9 cellular contexts compared by ENCODE assay signal in genomic region chr5:150497274-150497988, GRCh38. TPM values are rescaled to one million over a fixed set of nuclear protein-coding genes. Genes with fewer than 3 reads are reported as not detected.
DNase-seq lines count a peak whose midpoint lies in the region; ATAC-seq and TF ChIP-seq lines count a peak whose summit lies in the region.
"Had no signal": no experiment of that assay in that cellular context is flagged by ENCODE, and none has a peak within 500 bp of the region (broad histone marks: within the 10 kb centered on the region; RNA-seq: fewer than 3 reads in every experiment).

No MANE protein-coding gene starts in this region.

- no peak for TF ChIP-seq POLR2A in gastroesophageal sphincter (IDR thresholded peaks at IDR 0.05)

- peak overlapping the region; percentile 14; the same call in 1 of the 2 replicates for H3K27ac ChIP-seq in SJSA1
- peak overlapping the region in 3 of 4 donors; percentile 61 to 75 (median 73) for H3K27ac ChIP-seq in gastroesophageal sphincter

- no peak for TF ChIP-seq CTCF in gastroesophageal sphincter (IDR thresholded peaks at IDR 0.05)

- no peak overlapping the region for H3K4me3 ChIP-seq in SJSA1
- H3K4me3 ChIP-seq in gastroesophageal sphincter: no peak overlapping the region

- DNase-seq in DMS 273 (lab: John Stamatoyannopoulos, UW; ENCODE audit: unreplicated experiment): peak; percentile 88
- peak; percentile 84 to 95 for DNase-seq in SJSA1 (ENCODE audit: low read depth in 1 of 2, low spot score in 2 of 2)
- DNase-seq in posterior vena cava (ENCODE audit: low spot score): peak; percentile 94
- DNase-seq: central memory CD4-positive, alpha-beta T cell had no signal

- H3K4me1 ChIP-seq in SJSA1 (replicated peaks): peaks cover 53% of the 10 kb centered on the region
- H3K4me1 ChIP-seq in gastroesophageal sphincter: peaks cover 5 to 92% (median 65%) of the 10 kb centered on the region in 3 donors

- intact Hi-C loops in posterior vena cava (cut with DNase I): no loop called here

- TF ChIP-seq EP300 in gastroesophageal sphincter (IDR thresholded peaks at IDR 0.05): no peak

- H3K36me3 ChIP-seq in SJSA1: peaks cover 45% of the 10 kb centered on the region
- H3K36me3 ChIP-seq in gastroesophageal sphincter: no peaks in the 10 kb centered on the region

- WGBS in gastroesophageal sphincter (ENCODE audit: low coverage in 1 of 2), 2 donors: 58 to 78% methylated on average over 3 to 4 of the region's 14 CpGs

- ATAC-seq in gastroesophageal sphincter (peak; percentile 94), HG03097 (IDR thresholded peaks at IDR 0.05; ENCODE audit: low FRiP score, unreplicated experiment) (no peak), HG03139 (IDR thresholded peaks at IDR 0.05; ENCODE audit: unreplicated experiment) (no peak), HG03342 (IDR thresholded peaks at IDR 0.05; ENCODE audit: unreplicated experiment) (no peak)
- no peak for ATAC-seq in activated CD4-positive, CD25-positive, alpha-beta regulatory T cell treated with anti-CD3 and anti-CD28 coated beads, Interleukin-2, amount 50 U/mL, for 24 hours

- H3K9me3 ChIP-seq in SJSA1 (replicated peaks) (no peaks in the 10 kb centered on the region), gastroesophageal sphincter (no peaks in the 10 kb centered on the region)

- H3K27me3 ChIP-seq in SJSA1 (replicated peaks) (no peaks in the 10 kb centered on the region), gastroesophageal sphincter (no peaks in the 10 kb centered on the region)

RNA-seq across cellular contexts. Expression of gene NDST1, which starts 10.5 kb away (rescaled TPM):
- 65.0 and 87.8 TPM in 2 replicates for total RNA-seq in SJSA1 (2014; rRNA removed; shearing (Covaris generic))
- total RNA-seq in gastroesophageal sphincter (100 to 1,000 TPM in 1 of 4 donors, 10 to 100 TPM in 3; 58.3 to 146 (median 72.1) TPM), posterior vena cava (10 to 100 TPM; 57.9 to 68.8 TPM)

RNA-seq across cellular contexts. Expression of gene RPS14, which starts 47.9 kb away (rescaled TPM):
- total RNA-seq in SJSA1 (2014; rRNA removed; shearing (Covaris generic)): 2,445 and 3,427 TPM in 2 replicates
- total RNA-seq in gastroesophageal sphincter (1,000 to 10,000 TPM; 1,275 to 3,828 (median 2,502) TPM), posterior vena cava (1,000 to 10,000 TPM; 1,337 to 1,411 TPM)
